In the genomic region with DNA sequence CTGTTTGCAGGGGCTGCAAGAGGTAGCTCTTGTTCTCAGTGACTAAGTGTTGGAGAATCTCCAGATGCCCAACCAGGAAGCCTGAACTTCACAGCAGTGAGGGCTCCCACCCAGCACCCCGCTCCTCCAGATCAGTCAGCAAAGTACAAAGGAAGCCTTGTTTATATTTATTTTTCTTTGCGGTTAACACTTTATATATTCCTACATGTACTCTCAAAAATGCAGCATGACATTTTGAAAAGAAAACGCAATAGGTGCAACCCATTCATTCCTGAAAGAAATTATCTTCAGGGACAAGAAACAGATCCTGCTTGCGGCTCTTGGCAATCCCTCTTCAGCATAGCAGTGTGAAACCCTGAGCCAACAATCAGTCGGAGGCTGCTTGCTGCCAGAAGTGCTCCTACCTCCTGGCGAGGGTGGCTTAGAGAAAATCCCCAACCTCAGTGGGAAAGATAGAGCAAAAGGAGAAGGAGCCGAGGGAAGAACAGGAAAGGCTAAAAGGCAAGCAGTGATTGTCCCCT, we compare ENCODE assay signal across 11 cellular contexts.
DNase-seq lines count a peak whose midpoint lies in the region; ATAC-seq and TF ChIP-seq lines count a peak whose summit lies in the region.
"Had no signal": no experiment of that assay in that cellular context is flagged by ENCODE, and none has a peak within 500 bp of the region (broad histone marks: within the 10 kb centered on the region; RNA-seq: fewer than 3 reads in every experiment).

No MANE protein-coding gene starts in this region.

- no peaks in the 10 kb centered on the region for H3K27me3 ChIP-seq in spleen (replicated peaks in 1 of 7)
- H3K27me3 ChIP-seq: neutrophil had no signal

- no peaks in the 10 kb centered on the region for H3K9me3 ChIP-seq in spleen
- H3K9me3 ChIP-seq: neutrophil had no signal

- H3K4me3 ChIP-seq in fibroblast of pulmonary artery (replicated peaks; ENCODE audit: low read depth, low read length) (no peak overlapping the region), spleen (no peak overlapping the region)

- H3K4me1 ChIP-seq in spleen = peaks cover 0 to 9% (median 3%) of the 10 kb centered on the region in 6 donors

- no peaks in the 10 kb centered on the region for H3K36me3 ChIP-seq in spleen
- H3K36me3 ChIP-seq: neutrophil had no signal

- WGBS in spleen, 5 donors = 49 to 65% (median 57%) methylated on average over 7 of the region's 7 CpGs

- no peak overlapping the region for H3K27ac ChIP-seq in spleen
- H3K27ac ChIP-seq: neutrophil had no signal

- ATAC-seq in HG03521 (IDR thresholded peaks at IDR 0.05; ENCODE audit: unreplicated experiment) = no peak

- TF ChIP-seq CTCF in fibroblast of pulmonary artery (IDR thresholded peaks at IDR 0.05; ENCODE audit: low read length, missing control alignments) = no peak
- no peak for TF ChIP-seq CTCF in spleen (IDR thresholded peaks at IDR 0.05 in 8 of 11, conservative IDR thresholded peaks at IDR 0.05 in 3 of 11)

- TF ChIP-seq POLR2A in spleen (IDR thresholded peaks at IDR 0.05) = no peak

- intact Hi-C loops in posterior cingulate gyrus (cut with DNase I) = loop anchor here (10.0 kb wide), 1 partner anchor 68 kb away; a partner anchor contains a TSS
- intact Hi-C loops in spleen (cut with DNase I; ENCODE audit: low total_unique reads) = no loop called here

- DNase-seq in ELR (ENCODE audit: low read depth) (peak; percentile 69), RPMI7951 (ENCODE audit: low read depth) (peak; percentile 59), fibroblast of pulmonary artery (ENCODE audit: low read depth) (peak; percentile 61), posterior cingulate gyrus (peak in 7 of 10 donors; percentile 39 to 88 (median 48)), NCI-H1105 treated with DMSO at 0.1 percent for 48 hours (lab: John Stamatoyannopoulos, UW) (no peak), SHP77 (lab: John Stamatoyannopoulos, UW) (no peak), spleen (no peak)
- DNase-seq: activated CD4-positive, alpha-beta T cell treated with anti-CD3 and anti-CD28 coated beads for 48 hours; COR-L47 had no signal

Comparison
In these comparisons a context has a peak if more than half of its experiments do, and no peak if none do; other contexts are left out.
1. DNase-seq: peak in ELR (single experiment), RPMI7951 (single experiment), fibroblast of pulmonary artery (single experiment) and posterior cingulate gyrus (7 of 10); none in NCI-H1105 treated with DMSO at 0.1 percent for 48 hours (single experiment), SHP77 (0 of 2) and spleen (single experiment).